ENCODE assay signal across 19 cellular contexts in genomic region chr2:215441560-215442391, GRCh38. TPM values are rescaled to one million over a fixed set of nuclear protein-coding genes. Genes with fewer than 3 reads are reported as not detected.
DNase-seq lines count a peak whose midpoint lies in the region; ATAC-seq and TF ChIP-seq lines count a peak whose summit lies in the region.
"Had no signal": no experiment of that assay in that cellular context is flagged by ENCODE, and none has a peak within 500 bp of the region (broad histone marks: within the 10 kb centered on the region; RNA-seq: fewer than 3 reads in every experiment).

No MANE protein-coding gene starts in this region.

- DNase-seq in Caki2 (ENCODE audit: low read depth) (peak; percentile 87), RPMI7951 (ENCODE audit: low read depth) (peak; percentile 87), epithelial cell of proximal tubule (ENCODE audit: low read depth) (peak; percentile 50), osteocyte (ENCODE audit: extremely low spot score, unreplicated experiment) (no peak), caudate nucleus (lab: John Stamatoyannopoulos, UW) (no peak), MG63 (no peak), D341Med (ENCODE audit: low spot score) (no peak)
- DNase-seq: activated CD4-positive, alpha-beta T cell treated with anti-CD3 and anti-CD28 coated beads, Interleukin-2, amount 50 U/mL, for 1 hour; activated naive CD8-positive, alpha-beta T cell treated with anti-CD3 and anti-CD28 coated beads, Interleukin-2, amount 10 ng/mL, durations not matched to agents 7 days and 5 days; naive thymus-derived CD8-positive, alpha-beta T cell; NCI-H187 treated with DMSO at 0.1 percent for 48 hours; stimulated activated CD4-positive, alpha-beta T cell treated with anti-CD3 and anti-CD28 coated beads, Interleukin-2, amount 100 ng/mL, for 48 hours; stimulated activated naive CD8-positive, alpha-beta T cell treated with anti-CD3 and anti-CD28 coated beads, Interleukin-15, Interleukin-2, amounts not matched to agents 100 U/mL and 50 U/mL, for 24 hours; tibial artery had no signal

- no peaks in the 10 kb centered on the region for H3K36me3 ChIP-seq in MG63
- H3K36me3 ChIP-seq: gastroesophageal sphincter, SJCRH30, tibial artery had no signal

- H3K9me3 Mint-ChIP-seq in osteocyte (ENCODE audit: unreplicated experiment): no peaks in the 10 kb centered on the region
- H3K9me3 Mint-ChIP-seq: activated naive CD8-positive, alpha-beta T cell treated with anti-CD3 and anti-CD28 coated beads, Interleukin-2, amount 10 ng/mL, durations not matched to agents 7 days and 5 days; activated T-helper 17 cell treated with anti-CD3 and anti-CD28 coated beads, Interleukin-2, amount 50 U/mL, for 72 hours; naive thymus-derived CD8-positive, alpha-beta T cell had no signal

- ATAC-seq in HG02870 (IDR thresholded peaks at IDR 0.05; ENCODE audit: unreplicated experiment): no peak
- ATAC-seq: activated T-helper 17 cell treated with anti-CD3 and anti-CD28 coated beads, Interleukin-2, amount 50 U/mL, for 72 hours; gastroesophageal sphincter; stimulated activated naive CD8-positive, alpha-beta T cell treated with anti-CD3 and anti-CD28 coated beads, Interleukin-15, Interleukin-2, amounts not matched to agents 100 U/mL and 50 U/mL, for 24 hours had no signal

- H3K9me3 ChIP-seq in MG63: no peaks in the 10 kb centered on the region
- H3K9me3 ChIP-seq: gastroesophageal sphincter, SJCRH30, tibial artery had no signal

- in situ Hi-C loops in Caki2 (cut with HindIII; ENCODE audit: low pct_unique_long_range_greater_than_20kb, low sequenced_read_pairs): no loop called here

- H3K4me3 ChIP-seq in epithelial cell of proximal tubule (ENCODE audit: low read depth, low read length): no peak overlapping the region
- H3K4me3 ChIP-seq in MG63: no peak overlapping the region
- H3K4me3 ChIP-seq: gastroesophageal sphincter, PC-9, SJCRH30, tibial artery had no signal

- H3K36me3 Mint-ChIP-seq in osteocyte (ENCODE audit: unreplicated experiment): peaks cover 2% of the 10 kb centered on the region
- H3K36me3 Mint-ChIP-seq: activated naive CD8-positive, alpha-beta T cell treated with anti-CD3 and anti-CD28 coated beads, Interleukin-2, amount 10 ng/mL, durations not matched to agents 7 days and 5 days had no signal

- peak overlapping the region; percentile 72 for H3K27ac Mint-ChIP-seq in osteocyte (ENCODE audit: unreplicated experiment)
- H3K27ac Mint-ChIP-seq: activated naive CD8-positive, alpha-beta T cell treated with anti-CD3 and anti-CD28 coated beads, Interleukin-2, amount 10 ng/mL, durations not matched to agents 7 days and 5 days; activated T-helper 17 cell treated with anti-CD3 and anti-CD28 coated beads, Interleukin-2, amount 50 U/mL, for 72 hours; naive thymus-derived CD8-positive, alpha-beta T cell had no signal

- H3K27me3 ChIP-seq in MG63: no peaks in the 10 kb centered on the region
- H3K27me3 ChIP-seq: gastroesophageal sphincter, SJCRH30, tibial artery had no signal

- H3K4me1 Mint-ChIP-seq in osteocyte (ENCODE audit: unreplicated experiment): peaks cover 50% of the 10 kb centered on the region

- H3K27me3 Mint-ChIP-seq in osteocyte (ENCODE audit: unreplicated experiment): no peaks in the 10 kb centered on the region

- H3K4me3 Mint-ChIP-seq in osteocyte (ENCODE audit: unreplicated experiment): no peak overlapping the region
- H3K4me3 Mint-ChIP-seq: activated naive CD8-positive, alpha-beta T cell treated with anti-CD3 and anti-CD28 coated beads, Interleukin-2, amount 10 ng/mL, durations not matched to agents 7 days and 5 days; activated T-helper 17 cell treated with anti-CD3 and anti-CD28 coated beads, Interleukin-2, amount 50 U/mL, for 72 hours; naive thymus-derived CD8-positive, alpha-beta T cell had no signal

- no peak overlapping the region for H3K27ac ChIP-seq in caudate nucleus (ENCODE audit: low read depth, low read length)
- H3K27ac ChIP-seq: gastroesophageal sphincter, PC-9, SJCRH30, tibial artery had no signal

- TF ChIP-seq CTCF in epithelial cell of proximal tubule (conservative IDR thresholded peaks at IDR 0.05; ENCODE audit: low read depth, low read length) (no peak), osteocyte (IDR thresholded peaks at IDR 0.05) (no peak)

RNA-seq across cellular contexts. Expression of gene FN1, which starts 5.9 kb away (rescaled TPM):
- total RNA-seq in Caki2 (2014; rRNA removed; shearing (Covaris generic); ENCODE audit: low replicate concordance): 3,498 and 3,981 TPM in 2 replicates
- 3,411 and 3,699 TPM in 2 replicates for total RNA-seq in RPMI7951 (2014; rRNA removed; shearing (Covaris generic))
- total RNA-seq in epithelial cell of proximal tubule (890 and 962 TPM in 2 replicates), osteocyte (16,854 and 18,487 TPM in 2 replicates)
- total RNA-seq in MG63 (2014; rRNA removed; shearing (Covaris generic); ENCODE audit: low replicate concordance): 306 and 453 TPM in 2 replicates

Comparison
In these comparisons a context has a peak if more than half of its experiments do, and no peak if none do; other contexts are left out.
1. DNase-seq: peak in Caki2 (single experiment), RPMI7951 (single experiment) and epithelial cell of proximal tubule (single experiment); none in osteocyte (single experiment), caudate nucleus (0 of 61), MG63 (single experiment) and D341Med (single experiment).